ENCODE assay signal across 18 cellular contexts in the genomic region with DNA sequence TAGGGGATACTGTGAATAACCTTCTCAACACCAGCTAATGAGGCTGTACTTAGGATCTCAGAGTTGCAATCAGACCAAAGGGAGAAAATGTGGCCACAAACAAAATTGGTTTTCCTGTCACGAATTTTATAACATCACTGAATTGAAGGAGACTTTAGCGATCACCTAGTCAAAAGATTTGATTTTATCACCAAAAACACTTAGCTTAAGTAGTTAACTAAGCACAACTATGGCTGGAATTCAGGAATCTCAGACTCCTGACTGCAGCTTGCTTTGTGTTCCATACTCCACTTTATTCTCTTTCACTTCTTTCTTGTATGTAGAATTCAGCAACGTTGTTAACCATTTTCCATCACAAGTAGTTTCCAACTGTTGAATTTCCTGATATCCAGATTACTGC.
"Had no signal": no experiment of that assay in that cellular context is flagged by ENCODE, and none has a peak within 500 bp of the region (broad histone marks: within the 10 kb centered on the region; RNA-seq: fewer than 3 reads in every experiment).

No MANE protein-coding gene starts in this region.

- H3K27ac Mint-ChIP-seq: activated CD4-positive, alpha-beta T cell treated with anti-CD3 and anti-CD28 coated beads for 36 hours; activated CD8-positive, alpha-beta T cell treated with anti-CD3 and anti-CD28 coated beads, Interleukin-2, amount 10 ng/mL, durations not matched to agents 7 days and 5 days; activated naive CD8-positive, alpha-beta T cell treated with anti-CD3 and anti-CD28 coated beads, Interleukin-2, amount 50 U/mL, for 24 hours; naive B cell; stimulated activated naive CD8-positive, alpha-beta T cell treated with anti-CD3 and anti-CD28 coated beads, Interleukin-15, amount 100 ng/mL, for 72 hours had no signal

- H3K36me3 Mint-ChIP-seq: naive B cell had no signal

- H3K36me3 ChIP-seq: ascending aorta, heart left ventricle, upper lobe of right lung had no signal

- H3K9me3 Mint-ChIP-seq: activated naive CD8-positive, alpha-beta T cell treated with anti-CD3 and anti-CD28 coated beads, Interleukin-2, amount 50 U/mL, for 24 hours; stimulated activated naive CD8-positive, alpha-beta T cell treated with anti-CD3 and anti-CD28 coated beads, Interleukin-15, amount 100 ng/mL, for 72 hours had no signal

- H3K27ac ChIP-seq: ascending aorta, coronary artery, heart left ventricle, psoas muscle, testis, upper lobe of right lung had no signal

- ATAC-seq: activated CD4-positive, alpha-beta T cell treated with anti-CD3 and anti-CD28 coated beads for 36 hours; activated CD8-positive, alpha-beta T cell treated with anti-CD3 and anti-CD28 coated beads, Interleukin-2, amount 10 ng/mL, durations not matched to agents 7 days and 5 days; activated naive CD8-positive, alpha-beta T cell treated with anti-CD3 and anti-CD28 coated beads, Interleukin-2, amount 50 U/mL, for 24 hours; heart left ventricle; psoas muscle; stimulated activated naive CD8-positive, alpha-beta T cell treated with anti-CD3 and anti-CD28 coated beads, Interleukin-15, amount 100 ng/mL, for 72 hours; upper lobe of right lung had no signal

- H3K4me1 ChIP-seq: ascending aorta, psoas muscle, testis, upper lobe of right lung had no signal

- H3K9me3 ChIP-seq: ascending aorta, heart left ventricle, psoas muscle, testis, upper lobe of right lung had no signal

- DNase-seq: activated CD4-positive, alpha-beta T cell treated with anti-CD3 and anti-CD28 coated beads for 36 hours; activated CD8-positive, alpha-beta memory T cell treated with anti-CD3 and anti-CD28 coated beads, Interleukin-2, amount 50 U/mL, for 48 hours; activated CD8-positive, alpha-beta T cell treated with anti-CD3 and anti-CD28 coated beads, Interleukin-2, amount 10 ng/mL, durations not matched to agents 7 days and 5 days; activated naive CD4-positive, alpha-beta T cell treated with Interleukin-2 at 50 U/mL for 16 hours; activated naive CD8-positive, alpha-beta T cell treated with anti-CD3 and anti-CD28 coated beads, Interleukin-2, amount 50 U/mL, for 24 hours; effector CD4-positive, alpha-beta T cell; foreskin melanocyte; heart left ventricle; naive B cell; psoas muscle; stimulated activated CD4-positive, alpha-beta T cell treated with anti-CD3 and anti-CD28 coated beads, Interleukin-15, amount 100 ng/mL, for 24 hours; stimulated activated CD4-positive, alpha-beta T cell treated with anti-CD3 and anti-CD28 coated beads, Interleukin-4, amount 100 ng/mL, for 24 hours; stimulated activated naive CD8-positive, alpha-beta T cell treated with anti-CD3 and anti-CD28 coated beads, Interleukin-15, amount 100 ng/mL, for 72 hours; T-helper 9 cell; testis; upper lobe of right lung had no signal

- H3K27me3 ChIP-seq: ascending aorta, heart left ventricle, testis, upper lobe of right lung had no signal

- H3K27me3 Mint-ChIP-seq: activated naive CD8-positive, alpha-beta T cell treated with anti-CD3 and anti-CD28 coated beads, Interleukin-2, amount 50 U/mL, for 24 hours had no signal

- H3K4me1 Mint-ChIP-seq: activated CD4-positive, alpha-beta T cell treated with anti-CD3 and anti-CD28 coated beads for 36 hours; activated naive CD8-positive, alpha-beta T cell treated with anti-CD3 and anti-CD28 coated beads, Interleukin-2, amount 50 U/mL, for 24 hours; naive B cell; stimulated activated naive CD8-positive, alpha-beta T cell treated with anti-CD3 and anti-CD28 coated beads, Interleukin-15, amount 100 ng/mL, for 72 hours had no signal

- H3K4me3 ChIP-seq: ascending aorta, coronary artery, heart left ventricle, psoas muscle, testis, upper lobe of right lung had no signal

- H3K4me3 Mint-ChIP-seq: activated CD4-positive, alpha-beta T cell treated with anti-CD3 and anti-CD28 coated beads for 36 hours; activated CD8-positive, alpha-beta T cell treated with anti-CD3 and anti-CD28 coated beads, Interleukin-2, amount 10 ng/mL, durations not matched to agents 7 days and 5 days; activated naive CD8-positive, alpha-beta T cell treated with anti-CD3 and anti-CD28 coated beads, Interleukin-2, amount 50 U/mL, for 24 hours; naive B cell; stimulated activated naive CD8-positive, alpha-beta T cell treated with anti-CD3 and anti-CD28 coated beads, Interleukin-15, amount 100 ng/mL, for 72 hours had no signal
